Comparison of ENCODE assay signal across 17 cellular contexts in genomic region chr20:44571367-44571766, GRCh38. TPM values are rescaled to one million over a fixed set of nuclear protein-coding genes. Genes with fewer than 3 reads are reported as not detected.
DNase-seq lines count a peak whose midpoint lies in the region; ATAC-seq and TF ChIP-seq lines count a peak whose summit lies in the region.
"Had no signal": no experiment of that assay in that cellular context is flagged by ENCODE, and none has a peak within 500 bp of the region (broad histone marks: within the 10 kb centered on the region; RNA-seq: fewer than 3 reads in every experiment).

No MANE protein-coding gene starts in this region.

- peaks cover 13% of the 10 kb centered on the region for H3K79me2 ChIP-seq in smooth muscle cell (ENCODE audit: low read depth)

- intact Hi-C loops in activated CD8-positive, alpha-beta T cell treated with anti-CD3 and anti-CD28 coated beads for 36 hours (cut with micrococcal nuclease) = no loop called here

- no peak for TF ChIP-seq CTCF in activated CD8-positive, alpha-beta T cell treated with anti-CD3 and anti-CD28 coated beads for 36 hours (IDR thresholded peaks at IDR 0.05)
- no peak for TF ChIP-seq CTCF in endothelial cell (IDR thresholded peaks at IDR 0.05; ENCODE audit: unreplicated experiment)
- no peak for TF ChIP-seq CTCF in smooth muscle cell (IDR thresholded peaks at IDR 0.05; ENCODE audit: borderline replicate concordance, insufficient read depth, poor library complexity, severe bottlenecking)
- no peak for TF ChIP-seq CTCF in coronary artery (IDR thresholded peaks at IDR 0.05)

- H3K27me3 Mint-ChIP-seq in activated CD8-positive, alpha-beta T cell treated with anti-CD3 and anti-CD28 coated beads, Interleukin-2, amount 10 ng/mL, durations not matched to agents 7 days and 5 days (ENCODE audit: low read depth) = no peaks in the 10 kb centered on the region
- no peaks in the 10 kb centered on the region for H3K27me3 Mint-ChIP-seq in activated CD8-positive, alpha-beta T cell treated with anti-CD3 and anti-CD28 coated beads for 36 hours
- peaks cover 1% of the 10 kb centered on the region for H3K27me3 Mint-ChIP-seq in endothelial cell (ENCODE audit: unreplicated experiment)
- H3K27me3 Mint-ChIP-seq: IgD-negative memory B cell had no signal

- peak overlapping the region; percentile 49 for H3K4me2 ChIP-seq in smooth muscle cell

- H3K27ac ChIP-seq in smooth muscle cell (ENCODE audit: low read depth) (peak overlapping the region; percentile 99), coronary artery (no peak overlapping the region)

- H3K27me3 ChIP-seq in smooth muscle cell (ENCODE audit: low read depth) = no peaks in the 10 kb centered on the region
- H3K27me3 ChIP-seq: ovary, upper lobe of left lung had no signal

- no peak for DNase-seq in activated CD8-positive, alpha-beta T cell treated with anti-CD3 and anti-CD28 coated beads, Interleukin-2, amount 10 ng/mL, durations not matched to agents 7 days and 5 days
- DNase-seq in activated CD8-positive, alpha-beta T cell treated with anti-CD3 and anti-CD28 coated beads for 36 hours = no peak
- DNase-seq in Jurkat, Clone E6-1 (ENCODE audit: low read depth, low spot score) = peak; percentile 90
- no peak for DNase-seq in endothelial cell (ENCODE audit: low spot score)
- no peak for DNase-seq in smooth muscle cell (lab: John Stamatoyannopoulos, UW; ENCODE audit: unreplicated experiment)
- DNase-seq in coronary artery (ENCODE audit: low spot score) = no peak
- no peak for DNase-seq in NCI-H2171 (lab: John Stamatoyannopoulos, UW)
- no peak for DNase-seq in SW480 (ENCODE audit: low spot score)
- DNase-seq: amniotic stem cell, Calu3, islet precursor cell, mesendoderm, ovary, small intestine, upper lobe of left lung had no signal

- no peaks in the 10 kb centered on the region for H3K9me3 Mint-ChIP-seq in activated CD8-positive, alpha-beta T cell treated with anti-CD3 and anti-CD28 coated beads, Interleukin-2, amount 10 ng/mL, durations not matched to agents 7 days and 5 days (ENCODE audit: insufficient read depth)
- no peaks in the 10 kb centered on the region for H3K9me3 Mint-ChIP-seq in activated CD8-positive, alpha-beta T cell treated with anti-CD3 and anti-CD28 coated beads for 36 hours
- H3K9me3 Mint-ChIP-seq in endothelial cell (ENCODE audit: unreplicated experiment) = no peaks in the 10 kb centered on the region
- H3K9me3 Mint-ChIP-seq: IgD-negative memory B cell; stimulated activated effector memory CD8-positive, alpha-beta T cell treated with anti-CD3 and anti-CD28 coated beads, Interleukin-12 subunit alpha, Interleukin-12 subunit beta, amount 100 ng/mL, for 72 hours had no signal

- no peaks in the 10 kb centered on the region for H3K9me3 ChIP-seq in smooth muscle cell (replicated peaks; ENCODE audit: low read depth)
- H3K9me3 ChIP-seq: ovary, upper lobe of left lung had no signal

- no peak overlapping the region for H3K9ac ChIP-seq in smooth muscle cell (ENCODE audit: low read depth)

- peaks cover 14% of the 10 kb centered on the region for H3K4me1 Mint-ChIP-seq in activated CD8-positive, alpha-beta T cell treated with anti-CD3 and anti-CD28 coated beads, Interleukin-2, amount 10 ng/mL, durations not matched to agents 7 days and 5 days (ENCODE audit: low read depth)
- peaks cover 7% of the 10 kb centered on the region for H3K4me1 Mint-ChIP-seq in activated CD8-positive, alpha-beta T cell treated with anti-CD3 and anti-CD28 coated beads for 36 hours (ENCODE audit: low read depth)
- H3K4me1 Mint-ChIP-seq in endothelial cell (ENCODE audit: unreplicated experiment) = peaks cover 14% of the 10 kb centered on the region

- 18% methylated on average over 3 of the region's 3 CpGs for WGBS in smooth muscle cell (ENCODE audit: low lambda C conversion rate)

- H3K36me3 Mint-ChIP-seq in activated CD8-positive, alpha-beta T cell treated with anti-CD3 and anti-CD28 coated beads, Interleukin-2, amount 10 ng/mL, durations not matched to agents 7 days and 5 days (ENCODE audit: low read depth) = no peaks in the 10 kb centered on the region
- H3K36me3 Mint-ChIP-seq in activated CD8-positive, alpha-beta T cell treated with anti-CD3 and anti-CD28 coated beads for 36 hours (ENCODE audit: low read depth) = no peaks in the 10 kb centered on the region
- no peaks in the 10 kb centered on the region for H3K36me3 Mint-ChIP-seq in endothelial cell (ENCODE audit: low read depth, unreplicated experiment)
- H3K36me3 Mint-ChIP-seq: IgD-negative memory B cell; stimulated activated effector memory CD8-positive, alpha-beta T cell treated with anti-CD3 and anti-CD28 coated beads, Interleukin-12 subunit alpha, Interleukin-12 subunit beta, amount 100 ng/mL, for 72 hours had no signal

- CTCF ChIA-PET in activated CD8-positive, alpha-beta T cell treated with anti-CD3 and anti-CD28 coated beads, Interleukin-2, amount 10 ng/mL, durations not matched to agents 7 days and 5 days (lab: Charles Lee) = interaction anchor here (1.0 to 1.4 kb wide), 3 partner anchors 26 to 39 kb away, joined by 3 to 4 read pairs (median 3); no protein-coding TSS in a partner anchor
- CTCF ChIA-PET in activated CD8-positive, alpha-beta T cell treated with anti-CD3 and anti-CD28 coated beads for 36 hours (lab: Charles Lee) = no interaction called here

- H4K20me1 ChIP-seq in smooth muscle cell (ENCODE audit: low read depth) = no peaks in the 10 kb centered on the region

- H2AFZ ChIP-seq in smooth muscle cell (ENCODE audit: low read depth) = no peak overlapping the region

- peak; percentile 42 for ATAC-seq in activated CD8-positive, alpha-beta T cell treated with anti-CD3 and anti-CD28 coated beads, Interleukin-2, amount 10 ng/mL, durations not matched to agents 7 days and 5 days
- ATAC-seq in activated CD8-positive, alpha-beta T cell treated with anti-CD3 and anti-CD28 coated beads for 36 hours = no peak
- ATAC-seq: stimulated activated effector memory CD8-positive, alpha-beta T cell treated with anti-CD3 and anti-CD28 coated beads, Interleukin-12 subunit alpha, Interleukin-12 subunit beta, amount 100 ng/mL, for 72 hours had no signal

- H3K27ac Mint-ChIP-seq in activated CD8-positive, alpha-beta T cell treated with anti-CD3 and anti-CD28 coated beads, Interleukin-2, amount 10 ng/mL, durations not matched to agents 7 days and 5 days = peak overlapping the region; percentile 45
- H3K27ac Mint-ChIP-seq in activated CD8-positive, alpha-beta T cell treated with anti-CD3 and anti-CD28 coated beads for 36 hours = no peak overlapping the region
- H3K27ac Mint-ChIP-seq in endothelial cell (ENCODE audit: unreplicated experiment) = peak overlapping the region; percentile 24
- H3K27ac Mint-ChIP-seq: IgD-negative memory B cell; stimulated activated effector memory CD8-positive, alpha-beta T cell treated with anti-CD3 and anti-CD28 coated beads, Interleukin-12 subunit alpha, Interleukin-12 subunit beta, amount 100 ng/mL, for 72 hours had no signal

- H3F3A ChIP-seq in smooth muscle cell (ENCODE audit: low read depth) = peaks cover 46% of the 10 kb centered on the region

- peak overlapping the region; percentile 32 for H3K4me3 ChIP-seq in Jurkat, Clone E6-1 (ENCODE audit: low read length)
- H3K4me3 ChIP-seq in smooth muscle cell (no peak overlapping the region), coronary artery (no peak overlapping the region)
- H3K4me3 ChIP-seq: ovary, upper lobe of left lung had no signal

- peaks cover 12% of the 10 kb centered on the region for H3K4me1 ChIP-seq in smooth muscle cell (ENCODE audit: low read depth)

- H3K36me3 ChIP-seq in smooth muscle cell (ENCODE audit: low read depth) = no peaks in the 10 kb centered on the region
- H3K36me3 ChIP-seq: ovary, upper lobe of left lung had no signal

- POLR2A ChIA-PET in activated CD8-positive, alpha-beta T cell treated with anti-CD3 and anti-CD28 coated beads, Interleukin-2, amount 10 ng/mL, durations not matched to agents 7 days and 5 days (lab: Charles Lee) = interaction anchor here (0.6 to 0.7 kb wide), 2 partner anchors 249 to 340 kb away, joined by 3 to 4 read pairs; no protein-coding TSS in a partner anchor
- POLR2A ChIA-PET in activated CD8-positive, alpha-beta T cell treated with anti-CD3 and anti-CD28 coated beads for 36 hours (lab: Charles Lee) = no interaction called here

- H3K4me3 Mint-ChIP-seq in activated CD8-positive, alpha-beta T cell treated with anti-CD3 and anti-CD28 coated beads, Interleukin-2, amount 10 ng/mL, durations not matched to agents 7 days and 5 days = no peak overlapping the region
- no peak overlapping the region for H3K4me3 Mint-ChIP-seq in activated CD8-positive, alpha-beta T cell treated with anti-CD3 and anti-CD28 coated beads for 36 hours
- no peak overlapping the region for H3K4me3 Mint-ChIP-seq in endothelial cell (ENCODE audit: unreplicated experiment)
- H3K4me3 Mint-ChIP-seq: IgD-negative memory B cell; stimulated activated effector memory CD8-positive, alpha-beta T cell treated with anti-CD3 and anti-CD28 coated beads, Interleukin-12 subunit alpha, Interleukin-12 subunit beta, amount 100 ng/mL, for 72 hours had no signal

RNA-seq across cellular contexts. Expression of gene PKIG, which starts 11.0 kb away (rescaled TPM):
- total RNA-seq in activated CD8-positive, alpha-beta T cell treated with anti-CD3 and anti-CD28 coated beads, Interleukin-2, amount 10 ng/mL, durations not matched to agents 7 days and 5 days = 1 to 10 TPM; 2.1 to 2.2 TPM
- total RNA-seq in activated CD8-positive, alpha-beta T cell treated with anti-CD3 and anti-CD28 coated beads for 36 hours = 1 to 10 TPM; 4.8 TPM
- polyA plus RNA-seq in Jurkat, Clone E6-1 (2012; ENCODE audit: insufficient read depth, insufficient read length) = 19.3 TPM
- total RNA-seq in endothelial cell (ENCODE audit: unreplicated experiment) = 184 TPM
- total RNA-seq in smooth muscle cell = 81.4 and 86.1 TPM in 2 replicates
- polyA plus RNA-seq in smooth muscle cell = 67.5 and 68.9 TPM in 2 replicates

RNA-seq across cellular contexts. Expression of gene SERINC3, which starts 49.5 kb away (rescaled TPM):
- 10 to 100 TPM; 56.3 to 57.8 TPM for total RNA-seq in activated CD8-positive, alpha-beta T cell treated with anti-CD3 and anti-CD28 coated beads, Interleukin-2, amount 10 ng/mL, durations not matched to agents 7 days and 5 days
- 10 to 100 TPM; 43.1 to 44.6 TPM for total RNA-seq in activated CD8-positive, alpha-beta T cell treated with anti-CD3 and anti-CD28 coated beads for 36 hours
- polyA plus RNA-seq in Jurkat, Clone E6-1 (2012; ENCODE audit: insufficient read depth, insufficient read length) = 49.0 TPM
- 82.8 TPM for total RNA-seq in endothelial cell (ENCODE audit: unreplicated experiment)
- 84.9 and 96.0 TPM in 2 replicates for total RNA-seq in smooth muscle cell
- polyA plus RNA-seq in smooth muscle cell = 99.5 and 106 TPM in 2 replicates

Comparison
In these comparisons a context has a peak if more than half of its experiments do, and no peak if none do; other contexts are left out.
1. RNA of gene PKIG, which starts 11.0 kb away (total RNA-seq): 184 TPM in endothelial cell (single experiment) and 81.4 to 86.1 TPM in smooth muscle cell; 4.8 TPM in activated CD8-positive, alpha-beta T cell treated with anti-CD3 and anti-CD28 coated beads for 36 hours and 2.1 to 2.2 TPM in activated CD8-positive, alpha-beta T cell treated with anti-CD3 and anti-CD28 coated beads, Interleukin-2, amount 10 ng/mL, durations not matched to agents 7 days and 5 days; every median in the first group is over 10 times any median in the second.